Comparison of ENCODE assay signal across 21 cellular contexts in genomic region chr13:98343461-98343860, GRCh38.
"Had no signal": no experiment of that assay in that cellular context is flagged by ENCODE, and none has a peak within 500 bp of the region (broad histone marks: within the 10 kb centered on the region; RNA-seq: fewer than 3 reads in every experiment).

No MANE protein-coding gene starts in this region.

- DNase-seq: activated B cell treated with CpG ODN at 0.5 μM for 24 hours; activated CD4-positive, alpha-beta memory T cell treated with anti-CD3 and anti-CD28 coated beads, Interleukin-2, amount 10 ng/mL, durations not matched to agents 7 days and 5 days; activated CD4-positive, alpha-beta T cell treated with anti-CD3 and anti-CD28 coated beads for 1 hour; activated CD4-positive, alpha-beta T cell treated with anti-CD3 and anti-CD28 coated beads, Interleukin-2, amount 50 U/mL, for 1 hour; activated gamma-delta T cell; activated naive CD4-positive, alpha-beta T cell treated with anti-CD3 and anti-CD28 coated beads for 36 hours; activated T-cell treated with anti-CD3 and anti-CD28 coated beads for 4 hours; activated T-cell treated with anti-CD3 and anti-CD28 coated beads, Interleukin-2, amount 50 U/mL, for 48 hours; amygdala; NCI-H1048; NCI-H1694; NCI-H2029; NCI-H2107; NCI-H510A treated with DMSO at 0.1 percent for 48 hours; PC-3; SHP77 treated with DMSO at 0.1 percent for 48 hours had no signal

- H3K27me3 Mint-ChIP-seq: brain had no signal

- ATAC-seq: activated T-helper 17 cell treated with anti-CD3 and anti-CD28 coated beads, Interleukin-2, amount 50 U/mL, for 72 hours; PC-3 had no signal

- H3K9me3 Mint-ChIP-seq: activated B cell treated with CpG ODN at 0.5 μM for 24 hours; activated CD4-positive, alpha-beta memory T cell treated with anti-CD3 and anti-CD28 coated beads, Interleukin-2, amount 10 ng/mL, durations not matched to agents 7 days and 5 days; activated naive CD4-positive, alpha-beta T cell treated with anti-CD3 and anti-CD28 coated beads for 36 hours; activated T-helper 17 cell treated with anti-CD3 and anti-CD28 coated beads, Interleukin-2, amount 50 U/mL, for 72 hours; brain; central memory CD8-positive, alpha-beta T cell; T-helper 1 cell treated with Interleukin-12 subunit alpha and Interleukin-12 subunit beta and Interleukin-4 antibody, amounts not matched to agents 30 μg/mL and 1 μg/mL, for 36 hours had no signal

- H3K36me3 Mint-ChIP-seq: activated naive CD8-positive, alpha-beta T cell had no signal

- H3K27ac Mint-ChIP-seq: activated B cell treated with CpG ODN at 0.5 μM for 24 hours; activated CD4-positive, alpha-beta memory T cell treated with anti-CD3 and anti-CD28 coated beads, Interleukin-2, amount 10 ng/mL, durations not matched to agents 7 days and 5 days; activated naive CD4-positive, alpha-beta T cell treated with anti-CD3 and anti-CD28 coated beads for 36 hours; activated naive CD8-positive, alpha-beta T cell; activated T-helper 17 cell treated with anti-CD3 and anti-CD28 coated beads, Interleukin-2, amount 50 U/mL, for 72 hours; T-helper 1 cell treated with Interleukin-12 subunit alpha and Interleukin-12 subunit beta and Interleukin-4 antibody, amounts not matched to agents 30 μg/mL and 1 μg/mL, for 36 hours had no signal

- H3K4me1 Mint-ChIP-seq: activated B cell treated with CpG ODN at 0.5 μM for 24 hours; activated CD4-positive, alpha-beta memory T cell treated with anti-CD3 and anti-CD28 coated beads, Interleukin-2, amount 10 ng/mL, durations not matched to agents 7 days and 5 days; activated T-helper 17 cell treated with anti-CD3 and anti-CD28 coated beads, Interleukin-2, amount 50 U/mL, for 72 hours; central memory CD8-positive, alpha-beta T cell had no signal

- H3K4me3 Mint-ChIP-seq: activated B cell treated with CpG ODN at 0.5 μM for 24 hours; activated CD4-positive, alpha-beta memory T cell treated with anti-CD3 and anti-CD28 coated beads, Interleukin-2, amount 10 ng/mL, durations not matched to agents 7 days and 5 days; activated naive CD4-positive, alpha-beta T cell treated with anti-CD3 and anti-CD28 coated beads for 36 hours; activated naive CD8-positive, alpha-beta T cell; activated T-helper 17 cell treated with anti-CD3 and anti-CD28 coated beads, Interleukin-2, amount 50 U/mL, for 72 hours; brain; central memory CD8-positive, alpha-beta T cell; T-helper 1 cell treated with Interleukin-12 subunit alpha and Interleukin-12 subunit beta and Interleukin-4 antibody, amounts not matched to agents 30 μg/mL and 1 μg/mL, for 36 hours had no signal
